Comparison of ENCODE assay signal across 8 cellular contexts in the genomic region with DNA sequence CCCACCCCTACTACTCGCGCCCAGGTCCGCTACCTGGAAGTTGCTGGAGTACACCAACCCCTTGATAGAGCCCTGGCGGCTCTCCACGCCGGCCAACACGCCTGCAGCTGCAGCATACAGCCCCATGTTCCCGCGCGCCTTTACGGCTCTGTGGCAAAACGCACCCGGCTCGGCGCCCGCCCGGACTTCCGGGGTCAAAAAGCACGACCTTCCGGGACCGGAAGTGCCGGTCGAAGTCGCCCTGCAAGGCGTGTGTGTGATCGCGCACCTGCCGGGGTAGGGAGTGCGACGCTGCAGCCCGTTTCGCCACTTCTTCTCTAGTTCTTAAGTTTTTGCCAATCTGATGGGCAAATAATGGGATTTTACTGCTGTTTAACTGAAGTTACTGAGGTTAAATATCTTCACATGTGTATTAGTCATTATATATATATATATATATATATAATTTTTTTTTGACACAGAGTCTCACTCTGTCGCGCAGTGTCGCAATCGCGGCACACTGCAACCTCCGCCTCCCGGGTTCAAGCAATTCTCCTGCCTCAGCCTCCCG. TPM values are rescaled to one million over a fixed set of nuclear protein-coding genes. Genes with fewer than 3 reads are reported as not detected.
DNase-seq lines count a peak whose midpoint lies in the region; ATAC-seq, FAIRE-seq and TF ChIP-seq lines count a peak whose summit lies in the region.

TSS of gene NSUN5 (minus strand) at position 162 of the 550 bp plus-strand sequence. CDS start at position 126, 36 bp downstream.

- peaks cover 0 to 2% of the 10 kb centered on the region in 2 donors for H3K36me3 ChIP-seq in kidney (ENCODE audit: control insufficient read depth in 1 of 2, insufficient read depth in 2 of 2, low read length in 2 of 2)

- DNase-seq in 8988T (peak; percentile 77), NCI-H2196 (lab: John Stamatoyannopoulos, UW; ENCODE audit: unreplicated experiment) (peak; percentile 88), activated B cell treated with CpG ODN at 0.5 μM for 24 hours (peak; percentile 82), kidney (peak; percentile 96)
- peak; percentile 89 for DNase-seq in central memory CD4-positive, alpha-beta T cell
- DNase-seq in stimulated activated CD4-positive, alpha-beta T cell treated with anti-CD3 and anti-CD28 coated beads, Interleukin-15, amount 100 ng/mL, for 24 hours: peak; percentile 96

- H3K27ac Mint-ChIP-seq in activated B cell treated with CpG ODN at 0.5 μM for 24 hours: peak within 1 kb of the TSS; percentile 94

- H3K4me3 Mint-ChIP-seq in activated B cell treated with CpG ODN at 0.5 μM for 24 hours: peak within 1 kb of the TSS; percentile 100

- peaks cover 42% of the 10 kb centered on the region for H3K36me3 Mint-ChIP-seq in activated B cell treated with CpG ODN at 0.5 μM for 24 hours (ENCODE audit: low read depth)

- no peaks in the 10 kb centered on the region for H3K9me3 ChIP-seq in kidney (ENCODE audit: control insufficient read depth in 1 of 2, low read length in 2 of 2)

- no peaks in the 10 kb centered on the region for H3K9me3 Mint-ChIP-seq in activated B cell treated with CpG ODN at 0.5 μM for 24 hours

- no peak within 1 kb of the TSS for H3K9ac ChIP-seq in kidney (ENCODE audit: low read length in 2 of 2)

- no peaks in the 10 kb centered on the region for H3K27me3 Mint-ChIP-seq in activated B cell treated with CpG ODN at 0.5 μM for 24 hours

- H3K27ac ChIP-seq in kidney (ENCODE audit: low read depth in 2 of 2, low read length in 2 of 2): no peak within 1 kb of the TSS

- peak within 1 kb of the TSS; percentile 71 to 73 for H3K4me3 ChIP-seq in kidney (ENCODE audit: low read length in 2 of 2)

- FAIRE-seq in kidney (lab: Jason Lieb, UNC): no peak

- TF ChIP-seq CTCF in activated B cell treated with CpG ODN at 0.5 μM for 24 hours (IDR thresholded peaks at IDR 0.05) (no peak), kidney (IDR thresholded peaks at IDR 0.05; ENCODE audit: borderline replicate concordance, extremely low read depth, insufficient read depth) (no peak)

- ATAC-seq in HG03066 (IDR thresholded peaks at IDR 0.05; ENCODE audit: low read depth, unreplicated experiment) (peak; percentile 82), activated B cell treated with CpG ODN at 0.5 μM for 24 hours (ENCODE audit: low read depth) (peak; percentile 97)

- H3K4me1 Mint-ChIP-seq in activated B cell treated with CpG ODN at 0.5 μM for 24 hours: peaks cover 30% of the 10 kb centered on the region

- TF ChIP-seq POLR2A in GM18526 (IDR thresholded peaks at IDR 0.05; ENCODE audit: extremely low read depth, insufficient read length): peak; percentile 89

- POLR2A ChIA-PET in activated B cell treated with CpG ODN at 0.5 μM for 24 hours (lab: Charles Lee): no interaction called here

- intact Hi-C loops in activated B cell treated with CpG ODN at 0.5 μM for 24 hours (cut with micrococcal nuclease): loop anchor here (1.0 to 2.0 kb wide), 3 partner anchors 16 to 249 kb away; partner anchors contain the start of genes BCL7B and FZD9
- intact Hi-C loops in kidney (cut with DNase I): no loop called here

- CTCF ChIA-PET in activated B cell treated with CpG ODN at 0.5 μM for 24 hours (lab: Charles Lee): no interaction called here

- H3K4me1 ChIP-seq in kidney (ENCODE audit: control insufficient read depth in 1 of 2, insufficient read depth in 1 of 2, low read depth in 1 of 2, low read length in 2 of 2): peaks cover 0 to 5% of the 10 kb centered on the region in 2 donors

RNA-seq across cellular contexts. Expression of gene NSUN5, which starts in this region (rescaled TPM):
- total RNA-seq in activated B cell treated with CpG ODN at 0.5 μM for 24 hours (63.8 and 68.9 TPM in 2 replicates), kidney (25.8 TPM)
- 24.2 TPM for polyA plus RNA-seq in kidney (ENCODE audit: insufficient read depth, low read depth, low replicate concordance)
